ENCODE assay signal across 34 cellular contexts in the genomic region with DNA sequence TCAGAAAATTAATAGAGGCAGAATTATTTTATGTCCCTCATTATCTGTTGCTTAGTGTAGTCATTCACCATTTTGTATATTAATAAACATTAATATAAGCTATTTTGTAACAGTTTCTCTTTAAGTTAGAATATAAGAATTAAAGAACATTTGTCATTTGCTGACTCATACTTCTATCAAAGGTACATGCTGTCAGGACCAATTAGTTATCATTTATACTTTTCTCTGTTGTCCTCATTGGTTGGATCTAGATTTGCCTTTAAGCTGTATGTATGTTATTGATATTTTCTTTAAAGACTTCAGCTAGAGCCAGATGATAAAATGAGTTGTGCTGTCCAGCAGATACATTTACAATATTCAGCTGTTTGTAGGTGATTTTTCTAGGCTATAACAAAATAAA.
"Had no signal": no experiment of that assay in that cellular context is flagged by ENCODE, and none has a peak within 500 bp of the region (broad histone marks: within the 10 kb centered on the region; RNA-seq: fewer than 3 reads in every experiment).

No MANE protein-coding gene starts in this region.

- H3K27ac Mint-ChIP-seq: activated B cell treated with CpG ODN at 0.5 μM for 24 hours; activated CD8-positive, alpha-beta T cell treated with anti-CD3 and anti-CD28 coated beads for 36 hours; activated naive CD8-positive, alpha-beta T cell; activated T-helper 17 cell treated with anti-CD3 and anti-CD28 coated beads, Interleukin-2, amount 50 U/mL, for 72 hours; T-helper 17 cell; T-helper 2 cell treated with Interferon-gamma antibody and Interleukin-4, amounts not matched to agents 5 μg/mL and 100 μg/mL, for 36 hours had no signal

- H3K4me1 Mint-ChIP-seq: activated B cell treated with CpG ODN at 0.5 μM for 24 hours; activated T-helper 17 cell treated with anti-CD3 and anti-CD28 coated beads, Interleukin-2, amount 50 U/mL, for 72 hours; T-helper 17 cell had no signal

- H3K4me3 ChIP-seq: gastrocnemius medialis, heart left ventricle had no signal

- ATAC-seq: activated CD4-positive, CD25-positive, alpha-beta regulatory T cell treated with anti-CD3 and anti-CD28 coated beads, Interleukin-2, amount 50 U/mL, for 24 hours; activated CD8-positive, alpha-beta T cell treated with anti-CD3 and anti-CD28 coated beads for 36 hours; activated T-cell treated with anti-CD3 and anti-CD28 coated beads, Interleukin-2, amount 50 U/mL, for 4 hours; activated T-helper 17 cell treated with anti-CD3 and anti-CD28 coated beads, Interleukin-2, amount 50 U/mL, for 72 hours; esophagus mucosa; gastrocnemius medialis; heart left ventricle; T-helper 17 cell had no signal

- H3K36me3 ChIP-seq: brain microvascular endothelial cell, gastrocnemius medialis, heart left ventricle, WERI-Rb-1 had no signal

- FAIRE-seq: astrocyte, colon, endometrium, endothelial cell of umbilical vein had no signal

- H3K27me3 Mint-ChIP-seq: activated B cell treated with CpG ODN at 0.5 μM for 24 hours; activated CD8-positive, alpha-beta T cell treated with anti-CD3 and anti-CD28 coated beads for 36 hours; activated naive CD8-positive, alpha-beta T cell; activated T-helper 17 cell treated with anti-CD3 and anti-CD28 coated beads, Interleukin-2, amount 50 U/mL, for 72 hours; T-helper 17 cell had no signal

- H3K27me3 ChIP-seq: brain microvascular endothelial cell, gastrocnemius medialis, heart left ventricle had no signal

- H3K9me3 Mint-ChIP-seq: activated B cell treated with CpG ODN at 0.5 μM for 24 hours; activated CD8-positive, alpha-beta T cell treated with anti-CD3 and anti-CD28 coated beads for 36 hours; activated T-cell treated with anti-CD3 and anti-CD28 coated beads, Interleukin-2, amount 50 U/mL, for 4 hours; T-helper 2 cell treated with Interferon-gamma antibody and Interleukin-4, amounts not matched to agents 5 μg/mL and 100 μg/mL, for 36 hours had no signal

- H3K4me3 Mint-ChIP-seq: activated B cell treated with CpG ODN at 0.5 μM for 24 hours; activated CD8-positive, alpha-beta T cell treated with anti-CD3 and anti-CD28 coated beads for 36 hours; activated naive CD8-positive, alpha-beta T cell; activated T-cell treated with anti-CD3 and anti-CD28 coated beads, Interleukin-2, amount 50 U/mL, for 4 hours; activated T-helper 17 cell treated with anti-CD3 and anti-CD28 coated beads, Interleukin-2, amount 50 U/mL, for 72 hours; T-helper 17 cell; T-helper 2 cell treated with Interferon-gamma antibody and Interleukin-4, amounts not matched to agents 5 μg/mL and 100 μg/mL, for 36 hours had no signal

- DNase-seq: activated B cell treated with CpG ODN at 0.5 μM for 24 hours; activated CD4-positive, alpha-beta T cell treated with anti-CD3 and anti-CD28 coated beads for 48 hours; activated CD4-positive, alpha-beta T cell treated with anti-CD3 and anti-CD28 coated beads, Interleukin-2, amount 50 U/mL, for 1 hour; activated CD4-positive, alpha-beta T cell treated with anti-CD3 and anti-CD28 coated beads, Interleukin-2, amount 50 U/mL, for 48 hours; activated CD8-positive, alpha-beta memory T cell treated with anti-CD3 and anti-CD28 coated beads for 24 hours; activated CD8-positive, alpha-beta T cell treated with anti-CD3 and anti-CD28 coated beads for 36 hours; activated effector memory CD4-positive, alpha-beta T cell treated with Interleukin-2 at 50 U/mL for 16 hours; activated gamma-delta T cell treated with Interleukin-2 at 50 U/mL for 16 hours; activated naive CD4-positive, alpha-beta T cell treated with anti-CD3 and anti-CD28 coated beads, Interleukin-2, amount 50 U/mL, for 16 hours; activated naive CD4-positive, alpha-beta T cell treated with Interleukin-2 at 50 U/mL for 16 hours; activated T-cell treated with anti-CD3 and anti-CD28 coated beads, Interleukin-2, amount 50 U/mL, for 4 hours; amniotic stem cell; anterior cingulate cortex; brain microvascular endothelial cell; caudate nucleus; cortex of kidney; dermis blood vessel endothelial cell; effector CD4-positive, alpha-beta T cell; foreskin fibroblast; gastrocnemius medialis; glutamatergic neuron; heart left ventricle; T-helper 17 cell; T1000; WERI-Rb-1 had no signal

- H3K4me1 ChIP-seq: gastrocnemius medialis, heart left ventricle had no signal

- H3K27ac ChIP-seq: brain microvascular endothelial cell, gastrocnemius medialis, heart left ventricle, WERI-Rb-1 had no signal

- H3K9me3 ChIP-seq: gastrocnemius medialis, heart left ventricle had no signal
